In genomic region chr2:174603280-174603679, GRCh38 we compare ENCODE assay signal across 8 cellular contexts. TPM values are rescaled to one million over a fixed set of nuclear protein-coding genes. Genes with fewer than 3 reads are reported as not detected.
DNase-seq lines count a peak whose midpoint lies in the region; ATAC-seq, FAIRE-seq and TF ChIP-seq lines count a peak whose summit lies in the region.

No MANE protein-coding gene starts in this region.

- H3K27ac ChIP-seq in Panc1 (ENCODE audit: low read length) (no peak overlapping the region), left ventricle myocardium inferior (replicated peaks) (no peak overlapping the region), small intestine (ENCODE audit: low read depth in 1 of 2, low read length in 1 of 2) (no peak overlapping the region)

- peak; percentile 38 for DNase-seq in NOMO-1 treated with DMSO at 0.1 percent for 48 hours (lab: John Stamatoyannopoulos, UW; ENCODE audit: unreplicated experiment)
- DNase-seq in NOMO-1 treated with dmso at 0.1 percent for 144 hours (lab: John Stamatoyannopoulos, UW; ENCODE audit: unreplicated experiment): no peak
- DNase-seq in Panc1 (ENCODE audit: low read depth, low spot score): no peak
- peak; percentile 51 for DNase-seq in activated naive CD8-positive, alpha-beta T cell treated with anti-CD3 and anti-CD28 coated beads, Interleukin-2, amount 50 U/mL, for 24 hours
- no peak for DNase-seq in left ventricle myocardium inferior
- DNase-seq in small intestine: peak; percentile 50

- CTCF ChIA-PET in Panc1 (lab: Charles Lee): interaction anchor here (0.6 to 1.0 kb wide), 3 partner anchors 10 to 140 kb away, joined by 3 to 5 read pairs (median 3); no protein-coding TSS in a partner anchor

- H3K36me3 Mint-ChIP-seq in activated naive CD8-positive, alpha-beta T cell treated with anti-CD3 and anti-CD28 coated beads, Interleukin-2, amount 50 U/mL, for 24 hours (ENCODE audit: low read depth): peaks cover 35% of the 10 kb centered on the region

- H3K4me3 Mint-ChIP-seq in activated naive CD8-positive, alpha-beta T cell treated with anti-CD3 and anti-CD28 coated beads, Interleukin-2, amount 50 U/mL, for 24 hours: no peak overlapping the region

- no peak for FAIRE-seq in small intestine (lab: Jason Lieb, UNC)

- intact Hi-C loops in Panc1 (cut with micrococcal nuclease; ENCODE audit: unreplicated experiment) (no loop called here), left ventricle myocardium inferior (cut with micrococcal nuclease) (loop anchor here (5.0 kb wide), 1 partner anchor 141 kb away; no protein-coding TSS in a partner anchor)

- peak; percentile 33 for ATAC-seq in HG02885 (IDR thresholded peaks at IDR 0.05; ENCODE audit: poor library complexity, unreplicated experiment)
- peak; percentile 83; the same call in 1 of the 2 replicates for ATAC-seq in Panc1
- peak; percentile 69 for ATAC-seq in activated naive CD8-positive, alpha-beta T cell treated with anti-CD3 and anti-CD28 coated beads, Interleukin-2, amount 50 U/mL, for 24 hours
- ATAC-seq in HG03039 (IDR thresholded peaks at IDR 0.05; ENCODE audit: unreplicated experiment): no peak

- H3K4me1 ChIP-seq in Panc1 (ENCODE audit: control insufficient read depth, insufficient read depth, low read length) (no peaks in the 10 kb centered on the region), left ventricle myocardium inferior (peaks cover 30% of the 10 kb centered on the region), small intestine (ENCODE audit: control insufficient read depth in 2 of 2, insufficient read depth in 1 of 2, low read depth in 1 of 2, low read length in 1 of 2) (peaks cover 0 to 8% of the 10 kb centered on the region in 2 donors)

- no peaks in the 10 kb centered on the region for H3K27me3 Mint-ChIP-seq in activated naive CD8-positive, alpha-beta T cell treated with anti-CD3 and anti-CD28 coated beads, Interleukin-2, amount 50 U/mL, for 24 hours

- H3K36me3 ChIP-seq in Panc1 (ENCODE audit: control insufficient read depth, insufficient read depth, low read length): no peaks in the 10 kb centered on the region
- H3K36me3 ChIP-seq in left ventricle myocardium inferior: no peaks in the 10 kb centered on the region
- H3K36me3 ChIP-seq in small intestine (ENCODE audit: control insufficient read depth in 2 of 2, insufficient read depth in 2 of 2, low read length in 2 of 2): no peaks in the 10 kb centered on the region

- H3K4me1 Mint-ChIP-seq in activated naive CD8-positive, alpha-beta T cell treated with anti-CD3 and anti-CD28 coated beads, Interleukin-2, amount 50 U/mL, for 24 hours: peaks cover 94% of the 10 kb centered on the region

- H3K27me3 ChIP-seq in Panc1 (ENCODE audit: control insufficient read depth, insufficient read depth, low read length): no peaks in the 10 kb centered on the region
- no peaks in the 10 kb centered on the region for H3K27me3 ChIP-seq in left ventricle myocardium inferior (ENCODE audit: low read depth)
- no peaks in the 10 kb centered on the region for H3K27me3 ChIP-seq in small intestine (ENCODE audit: control insufficient read depth in 2 of 2, insufficient read depth in 2 of 2, low read length in 2 of 2)

- in situ Hi-C loops in Panc1 (cut with HindIII; ENCODE audit: low pct_unique_long_range_greater_than_20kb, low sequenced_read_pairs): no loop called here

- WGBS in small intestine, 3 donors: 38 to 60% (median 49%) methylated on average over 3 of the region's 3 CpGs

- POLR2A ChIA-PET in Panc1 (lab: Charles Lee): no interaction called here

- TF ChIP-seq CTCF in Panc1 (IDR thresholded peaks at IDR 0.05): peak; percentile 73
- TF ChIP-seq CTCF in left ventricle myocardium inferior (IDR thresholded peaks at IDR 0.05; ENCODE audit: borderline replicate concordance): peak; percentile 76

- no TSS peak for BruUV-seq in Panc1 (replicated peaks; lab: Mats Ljungman, UMichigan)

- peaks cover 3% of the 10 kb centered on the region for H3K9me3 Mint-ChIP-seq in activated naive CD8-positive, alpha-beta T cell treated with anti-CD3 and anti-CD28 coated beads, Interleukin-2, amount 50 U/mL, for 24 hours

- H3K27ac Mint-ChIP-seq in activated naive CD8-positive, alpha-beta T cell treated with anti-CD3 and anti-CD28 coated beads, Interleukin-2, amount 50 U/mL, for 24 hours: peak overlapping the region; percentile 73

- no peaks in the 10 kb centered on the region for H3K9me3 ChIP-seq in Panc1 (ENCODE audit: control insufficient read depth, insufficient read depth, low read depth, low read length)
- H3K9me3 ChIP-seq in left ventricle myocardium inferior (replicated peaks): no peaks in the 10 kb centered on the region
- no peaks in the 10 kb centered on the region for H3K9me3 ChIP-seq in small intestine (ENCODE audit: control insufficient read depth, low read depth)

- H3K4me3 ChIP-seq in Panc1 (ENCODE audit: low read depth in 2 of 2, low read length in 2 of 2) (no peak overlapping the region), left ventricle myocardium inferior (no peak overlapping the region), small intestine (ENCODE audit: low read depth in 1 of 2, low read length in 2 of 2) (no peak overlapping the region)

RNA-seq across cellular contexts. Expression of gene WIPF1, which starts 5.7 kb away (rescaled TPM):
- total RNA-seq in Panc1 (2021; ENCODE audit: unreplicated experiment) (8.3 TPM), left ventricle myocardium inferior (15.0 TPM)
- 10.9 TPM for polyA plus RNA-seq in Panc1 (2012; ENCODE audit: insufficient read length)
- 10 to 100 TPM in 2 of 3 donors, 1 to 10 TPM in 1; 3.1 to 15.4 (median 13.8) TPM for polyA plus RNA-seq in small intestine

Comparison
In these comparisons a context has a peak if more than half of its experiments do, and no peak if none do; other contexts are left out.
1. DNase-seq: peak in NOMO-1 treated with DMSO at 0.1 percent for 48 hours (single experiment), activated naive CD8-positive, alpha-beta T cell treated with anti-CD3 and anti-CD28 coated beads, Interleukin-2, amount 50 U/mL, for 24 hours (single experiment) and small intestine (single experiment); none in NOMO-1 treated with dmso at 0.1 percent for 144 hours (single experiment), Panc1 (single experiment) and left ventricle myocardium inferior (single experiment).